26 cellular contexts compared by ENCODE assay signal in genomic region chr16:4609200-4610010, GRCh38. TPM values are rescaled to one million over a fixed set of nuclear protein-coding genes. Genes with fewer than 3 reads are reported as not detected.
DNase-seq lines count a peak whose midpoint lies in the region; ATAC-seq, FAIRE-seq and TF ChIP-seq lines count a peak whose summit lies in the region.
"Had no signal": no experiment of that assay in that cellular context is flagged by ENCODE, and none has a peak within 500 bp of the region (broad histone marks: within the 10 kb centered on the region; RNA-seq: fewer than 3 reads in every experiment).

No MANE protein-coding gene starts in this region.

- DNase-seq in mammary epithelial cell (no peak), MCF 10A (ENCODE audit: unreplicated experiment) (no peak), K562 (ENCODE audit: extremely low read depth in 1 of 4, low spot score in 3 of 4) (no peak), neuronal stem cell (ENCODE audit: low spot score) (no peak), DMS53 (lab: John Stamatoyannopoulos, UW) (no peak), middle frontal gyrus (ENCODE audit: extremely low spot score, low spot score) (no peak), HPDE6-E6E7 (ENCODE audit: extremely low spot score) (no peak), NCI-H146 treated with DMSO at 0.1 percent for 48 hours (lab: John Stamatoyannopoulos, UW; ENCODE audit: unreplicated experiment) (no peak)
- DNase-seq: 8988T; ACHN; BE2C; Calu3; DND-41; GOT3; Karpas-422; NCI-H1092 treated with DMSO at 0.1 percent for 48 hours; NCI-H1436; NCI-H187 treated with DMSO at 0.1 percent for 48 hours; NCI-H2171 treated with DMSO at 0.1 percent for 48 hours; NCI-H524 treated with DMSO at 0.1 percent for 48 hours; NCI-H82; NK-92 treated with Interleukin-12 subunit alpha and Interleukin-12 subunit beta, amount 100 ng/mL, for 24 hours; Right ventricle myocardium superior; RPMI8226 had no signal

- H2BK120ac ChIP-seq in neuronal stem cell (ENCODE audit: low read depth, low read length), result no peak overlapping the region

- no peak for TF ChIP-seq RAD21 in K562 (CRISPR knock-in tag; conservative IDR thresholded peaks at IDR 0.05 in 1 of 2, IDR thresholded peaks at IDR 0.05 in 1 of 2)

- ATAC-seq in K562, result no peak
- ATAC-seq: HCT116 had no signal

- H3K79me2 ChIP-seq in mammary epithelial cell (ENCODE audit: insufficient read depth, low read length) (peaks cover 45% of the 10 kb centered on the region), K562 (ENCODE audit: control insufficient read depth, insufficient read depth, low read length) (peaks cover 29% of the 10 kb centered on the region)

- no peak overlapping the region for H3K27ac ChIP-seq in mammary epithelial cell (ENCODE audit: insufficient read depth, low read depth, low read length)
- no peak overlapping the region for H3K27ac ChIP-seq in K562 (ENCODE audit: extremely low read depth, low read depth, low read length)
- H3K27ac ChIP-seq in neuronal stem cell (replicated peaks; ENCODE audit: low read length), result no peak overlapping the region

- intact Hi-C loops in mammary epithelial cell (cut with micrococcal nuclease), result loop anchor here (10.0 kb wide), 1 partner anchor 75 kb away; the partner anchor contains the start of gene CDIP1
- intact Hi-C loops in MCF 10A (cut with micrococcal nuclease), result loop anchor here (10.0 kb wide), 1 partner anchor 345 kb away; the partner anchor contains the start of gene SEC14L5
- intact Hi-C loops in K562 (cut with micrococcal nuclease), result no loop called here

- H2BK5ac ChIP-seq in neuronal stem cell (ENCODE audit: low read length), result no peak overlapping the region

- WGBS in mammary epithelial cell (ENCODE audit: low coverage, missing lambda C conversion rate), result no CpG with 5 or more reads among the region's 45 CpGs
- 92% methylated on average over 30 of the region's 45 CpGs for WGBS in K562 (ENCODE audit: insufficient coverage, low coverage, missing lambda C conversion rate)
- no CpG with 5 or more reads among the region's 45 CpGs for WGBS in neuronal stem cell (ENCODE audit: extremely low coverage in 2 of 2, insufficient read length in 2 of 2, insufficient replicate concordance in 1 of 2), 2 donors

- no peaks in the 10 kb centered on the region for H4K20me1 ChIP-seq in mammary epithelial cell (ENCODE audit: insufficient read depth, low read length)
- peaks cover 42% of the 10 kb centered on the region for H4K20me1 ChIP-seq in K562 (replicated peaks; ENCODE audit: control insufficient read depth, insufficient read depth, low read length)

- H3K4me1 ChIP-seq in mammary epithelial cell (ENCODE audit: insufficient read depth, low read length) (peaks cover 18% of the 10 kb centered on the region), K562 (replicated peaks in 1 of 2; ENCODE audit: control insufficient read depth in 2 of 2, insufficient read depth in 2 of 2, low read length in 2 of 2) (peaks cover 6 to 64% of the 10 kb centered on the region in 2 experiments), neuronal stem cell (ENCODE audit: control insufficient read depth in 2 of 2, insufficient read depth in 1 of 2, low read depth in 1 of 2, low read length in 2 of 2) (peaks cover 6 to 8% of the 10 kb centered on the region in 2 donors)
- H3K4me1 ChIP-seq: BE2C had no signal

- H3K9me3 ChIP-seq in mammary epithelial cell (replicated peaks; ENCODE audit: insufficient read depth, low read length) (no peaks in the 10 kb centered on the region), K562 (replicated peaks; ENCODE audit: control insufficient read depth, insufficient read depth, low read depth, low read length) (no peaks in the 10 kb centered on the region), neuronal stem cell (replicated peaks in 1 of 2; ENCODE audit: control insufficient read depth in 2 of 2, insufficient read depth in 1 of 2, low read depth in 1 of 2, low read length in 2 of 2) (no peaks in the 10 kb centered on the region)
- H3K9me3 ChIP-seq: BE2C had no signal

- H3K36me3 ChIP-seq in mammary epithelial cell (ENCODE audit: insufficient read depth, low read length) (no peaks in the 10 kb centered on the region), K562 (ENCODE audit: control insufficient read depth, insufficient read depth, low read length) (peaks cover 32% of the 10 kb centered on the region; the same call in 1 of the 3 replicates), neuronal stem cell (replicated peaks in 1 of 2; ENCODE audit: control insufficient read depth in 2 of 2, insufficient read depth in 2 of 2, low read length in 2 of 2) (peaks cover 5 to 19% of the 10 kb centered on the region in 2 donors)

- H3K4me2 ChIP-seq in mammary epithelial cell (ENCODE audit: insufficient read depth, low read depth, low read length) (no peak overlapping the region), K562 (ENCODE audit: insufficient read depth, low read length) (no peak overlapping the region), neuronal stem cell (ENCODE audit: insufficient read depth, low read length, poor library complexity, severe bottlenecking) (no peak overlapping the region)

- H3K14ac ChIP-seq in neuronal stem cell (ENCODE audit: low read length), result no peak overlapping the region

- H3K4ac ChIP-seq in neuronal stem cell (ENCODE audit: low read length), result no peak overlapping the region

- H3K27me3 ChIP-seq in mammary epithelial cell (ENCODE audit: insufficient read depth, low read length) (no peaks in the 10 kb centered on the region), K562 (ENCODE audit: control insufficient read depth in 2 of 2, insufficient read depth in 2 of 2, low read length in 2 of 2) (peaks cover 3 to 7% of the 10 kb centered on the region in 2 experiments; a peak in 4 of 5 replicates), neuronal stem cell (ENCODE audit: control insufficient read depth in 3 of 3, insufficient read depth in 3 of 3, low read depth in 1 of 3, low read length in 3 of 3) (peaks cover 0 to 6% (median 0%) of the 10 kb centered on the region in 3 experiments)
- H3K27me3 ChIP-seq: BE2C had no signal

- H4K8ac ChIP-seq in neuronal stem cell (ENCODE audit: low read depth, low read length), result peak overlapping the region; percentile 6

- TF ChIP-seq CTCF in mammary epithelial cell (conservative IDR thresholded peaks at IDR 0.05 in 1 of 2, IDR thresholded peaks at IDR 0.05 in 1 of 2; ENCODE audit: extremely low read depth in 1 of 2, insufficient read depth in 1 of 2, low read depth in 1 of 2, low read length in 2 of 2), result no peak
- TF ChIP-seq CTCF in MCF 10A (IDR thresholded peaks at IDR 0.05; ENCODE audit: unreplicated experiment), result no peak
- TF ChIP-seq CTCF in K562 (IDR thresholded peaks at IDR 0.05 in 2 of 3, conservative IDR thresholded peaks at IDR 0.05 in 1 of 3; ENCODE audit: insufficient read depth in 2 of 3, low read depth in 1 of 3, low read length in 3 of 3), result no peak

- dilution Hi-C loops in mammary epithelial cell (cut with HindIII; ENCODE audit: low sequenced_read_pairs), result loop anchor here (5.0 kb wide), 2 partner anchors 53 to 93 kb away; no protein-coding TSS in a partner anchor

- H3K27me3 Mint-ChIP-seq in MCF 10A (ENCODE audit: insufficient read depth, unreplicated experiment), result no peaks in the 10 kb centered on the region

- H3K9me3 Mint-ChIP-seq in MCF 10A (ENCODE audit: unreplicated experiment), result no peaks in the 10 kb centered on the region

- H3K36me3 Mint-ChIP-seq in MCF 10A (ENCODE audit: insufficient read depth, unreplicated experiment), result peaks cover 27% of the 10 kb centered on the region

- no peak overlapping the region for H3K18ac ChIP-seq in neuronal stem cell (ENCODE audit: low read length)

- no peak overlapping the region for H3K4me3 ChIP-seq in mammary epithelial cell (replicated peaks in 1 of 3; ENCODE audit: insufficient read depth in 1 of 3, low read depth in 2 of 3, low read length in 3 of 3)
- no peak overlapping the region for H3K4me3 ChIP-seq in K562
- no peak overlapping the region for H3K4me3 ChIP-seq in neuronal stem cell (ENCODE audit: low read length in 2 of 2)

- no peak overlapping the region for H3K27ac Mint-ChIP-seq in MCF 10A (ENCODE audit: low read depth, unreplicated experiment)

- H3K23ac ChIP-seq in neuronal stem cell (ENCODE audit: low read depth, low read length, poor library complexity), result no peak overlapping the region

- no peak overlapping the region for H4K91ac ChIP-seq in neuronal stem cell (ENCODE audit: low read depth, low read length, poor library complexity)

- CTCF ChIA-PET in mammary epithelial cell (lab: Charles Lee; ENCODE audit: low non-redundant PET), result no interaction called here
- CTCF ChIA-PET in MCF 10A (lab: Yijun Ruan, JAX), result interaction anchor here (0.5 to 1.4 kb wide), 3 partner anchors 24 to 132 kb away, joined by 3 read pairs; no protein-coding TSS in a partner anchor
- CTCF ChIA-PET in K562 (lab: Yijun Ruan, JAX; ENCODE audit: low intra/inter-chr PET ratio), result no interaction called here

- H2BK15ac ChIP-seq in neuronal stem cell (ENCODE audit: low read length), result no peak overlapping the region

- H2AFZ ChIP-seq in mammary epithelial cell (ENCODE audit: low read depth, low read length) (no peak overlapping the region), K562 (ENCODE audit: low read depth, low read length) (no peak overlapping the region), neuronal stem cell (ENCODE audit: low read length) (no peak overlapping the region)

- POLR2A ChIA-PET in MCF 10A (lab: Yijun Ruan, JAX) (interaction anchor here (0.6 kb wide), 1 partner anchor 237 kb away, joined by 4 read pairs; no protein-coding TSS in a partner anchor), K562 (lab: Yijun Ruan, JAX) (interaction anchor here (0.6 to 2.3 kb wide), 3 partner anchors 10 to 116 kb away, joined by 3 to 5 read pairs (median 3); no protein-coding TSS in a partner anchor)

- H3K79me1 ChIP-seq in neuronal stem cell (ENCODE audit: low read depth, low read length), result peaks cover 14% of the 10 kb centered on the region

- H3K4me1 Mint-ChIP-seq in MCF 10A (ENCODE audit: insufficient read depth, unreplicated experiment), result peaks cover 6% of the 10 kb centered on the region

- TF ChIP-seq POLR2A in K562 (conservative IDR thresholded peaks at IDR 0.05), result no peak

- TF ChIP-seq EP300 in K562 (IDR thresholded peaks at IDR 0.05; ENCODE audit: low read length), result no peak

- H3K9me1 ChIP-seq in K562 (ENCODE audit: control insufficient read depth, insufficient read depth, low read length), result peaks cover 17% of the 10 kb centered on the region

- no peak overlapping the region for H2AK5ac ChIP-seq in neuronal stem cell (ENCODE audit: low read depth, low read length)

- TSS peak; percentile 11 for BruUV-seq in mammary epithelial cell (replicated peaks; lab: Mats Ljungman, UMichigan)
- no TSS peak for BruUV-seq in MCF 10A (replicated peaks; lab: Mats Ljungman, UMichigan)
- no TSS peak for BruUV-seq in K562 (replicated peaks; lab: Mats Ljungman, UMichigan)

- no peak overlapping the region for H2BK12ac ChIP-seq in neuronal stem cell (ENCODE audit: low read length)

- FAIRE-seq in K562 (lab: Jason Lieb, UNC), result no peak

- H3K4me3 Mint-ChIP-seq in MCF 10A (ENCODE audit: unreplicated experiment), result no peak overlapping the region

- in situ Hi-C loops in mammary epithelial cell (cut with MboI; ENCODE audit: low sequenced_read_pairs in 2 of 2), result no loop called here
- in situ Hi-C loops in K562 (cut with MboI), result no loop called here

- H3K9ac ChIP-seq in mammary epithelial cell (ENCODE audit: insufficient read depth, low read length) (no peak overlapping the region), K562 (ENCODE audit: insufficient read depth in 1 of 2, low read depth in 2 of 2, low read length in 2 of 2) (no peak overlapping the region), neuronal stem cell (ENCODE audit: low read depth, low read length, poor library complexity) (no peak overlapping the region)

RNA-seq across cellular contexts. Expression of gene UBALD1, which starts 5.3 kb away (rescaled TPM):
- total RNA-seq in mammary epithelial cell, result 10 to 100 TPM in 1 of 2 donors, 1 to 10 TPM in 1; 8.0 to 29.8 TPM
- polyA plus RNA-seq in mammary epithelial cell, result 7.2 TPM
- 4.4 TPM for polyA minus RNA-seq in mammary epithelial cell
- 28.0 and 42.1 TPM in 2 replicates for total RNA-seq in MCF 10A (2022)
- 16.0 and 57.6 TPM in 2 replicates for total RNA-seq in K562 (2011; cell fraction: chromatin; rRNA removed; ENCODE audit: low replicate concordance)
- 61.3 and 65.9 TPM in 2 replicates for total RNA-seq in K562 (2011; cell fraction: nucleolus; rRNA removed)
- total RNA-seq in K562 (2011; cell fraction: nucleoplasm; rRNA removed), result 23.4 and 28.0 TPM in 2 replicates
- total RNA-seq in K562 (2014; rRNA removed), result 22.4 and 26.6 TPM in 2 replicates
- 0.86 and 1.3 TPM in 2 replicates for total RNA-seq in K562 (2014; rRNA removed; fragmentation: Illumina TruSeq; extraction: Trizol)
- 6.2 and 7.5 TPM in 2 replicates for total RNA-seq in K562 (2015; rRNA removed; fragmentation: Illumina TruSeq; extraction: Trizol)
- 31.7 and 38.0 TPM in 2 replicates for total RNA-seq in K562 (2021)
- 3.7 and 7.3 TPM in 2 replicates for polyA plus RNA-seq in K562 (2011; rRNA removed)
- polyA plus RNA-seq in K562 (2011; cell fraction: cytosol; rRNA removed), result 6.4 and 24.1 TPM in 2 replicates
- 16.0 and 47.0 TPM in 2 replicates for polyA plus RNA-seq in K562 (2011; cell fraction: nucleus; rRNA removed)
- polyA plus RNA-seq in K562 (2012), result 33.6 and 39.2 TPM in 2 replicates
- polyA plus RNA-seq in K562 (2014; fragmentation: Illumina TruSeq; extraction: Trizol), result 3.8 and 10.5 TPM in 2 replicates
- polyA plus RNA-seq in K562 (2014; fragmentation: Nextera tagmentation; extraction: Ambion mirVana), result not detected
- polyA plus RNA-seq in K562 (2014; rRNA removed), result 21.8 and 26.0 TPM in 2 replicates
- polyA minus RNA-seq in K562 (2011; rRNA and poly(A)+ RNA removed), result 0.87 and 1.6 TPM in 2 replicates
- polyA minus RNA-seq in K562 (2011; cell fraction: cytosol; rRNA and poly(A)+ RNA removed), result 6.5 and 9.3 TPM in 2 replicates
- polyA minus RNA-seq in K562 (2011; cell fraction: nucleus; rRNA and poly(A)+ RNA removed), result 12.0 and 17.2 TPM in 2 replicates
- 13.4 TPM for polyA plus RNA-seq in neuronal stem cell (2013, experiment 1 of 2)
- 13.0 TPM for polyA plus RNA-seq in neuronal stem cell (2013, experiment 2 of 2)

RNA-seq across cellular contexts. Expression of gene MGRN1, which starts 15.2 kb away (rescaled TPM):
- total RNA-seq in mammary epithelial cell (10 to 100 TPM; 34.2 to 64.8 TPM), MCF 10A (2022) (61.3 and 62.9 TPM in 2 replicates), K562 (2014; rRNA removed) (11.6 and 15.7 TPM in 2 replicates), K562 (2014; rRNA removed; fragmentation: Illumina TruSeq; extraction: Trizol) (3.4 and 3.5 TPM in 2 replicates), K562 (2015; rRNA removed; fragmentation: Illumina TruSeq; extraction: Trizol) (6.0 and 6.8 TPM in 2 replicates), K562 (2021) (35.2 and 37.9 TPM in 2 replicates)
- polyA plus RNA-seq in mammary epithelial cell (8.2 TPM), K562 (2011; rRNA removed) (2.7 and 5.0 TPM in 2 replicates), K562 (2014; fragmentation: Illumina TruSeq; extraction: Trizol) (8.5 and 17.4 TPM in 2 replicates), K562 (2014; fragmentation: Nextera tagmentation; extraction: Ambion mirVana) (under 1 TPM; 0.15 to 0.27 TPM), K562 (2014; rRNA removed) (11.2 and 13.0 TPM in 2 replicates)
- polyA minus RNA-seq in mammary epithelial cell, result 27.9 TPM
- total RNA-seq in K562 (2011; cell fraction: chromatin; rRNA removed; ENCODE audit: low replicate concordance), result 41.1 and 92.0 TPM in 2 replicates
- total RNA-seq in K562 (2011; cell fraction: nucleolus; rRNA removed), result 34.2 and 37.4 TPM in 2 replicates
- total RNA-seq in K562 (2011; cell fraction: nucleoplasm; rRNA removed), result 33.4 and 44.4 TPM in 2 replicates
- 2.9 and 4.6 TPM in 2 replicates for polyA plus RNA-seq in K562 (2011; cell fraction: cytosol; rRNA removed)
- polyA plus RNA-seq in K562 (2011; cell fraction: nucleus; rRNA removed), result 15.2 and 25.7 TPM in 2 replicates
- polyA plus RNA-seq in K562 (2012), result 21.1 and 24.5 TPM in 2 replicates
- 5.9 and 6.1 TPM in 2 replicates for polyA minus RNA-seq in K562 (2011; rRNA and poly(A)+ RNA removed)
- 14.1 and 21.3 TPM in 2 replicates for polyA minus RNA-seq in K562 (2011; cell fraction: cytosol; rRNA and poly(A)+ RNA removed)
- 10.2 and 16.8 TPM in 2 replicates for polyA minus RNA-seq in K562 (2011; cell fraction: nucleus; rRNA and poly(A)+ RNA removed)
- polyA plus RNA-seq in neuronal stem cell (2013, experiment 1 of 2), result 48.7 TPM
- 51.0 TPM for polyA plus RNA-seq in neuronal stem cell (2013, experiment 2 of 2)

RNA-seq across cellular contexts. Expression of gene C16orf96, which starts 53.3 kb away (rescaled TPM):
- total RNA-seq in mammary epithelial cell, result under 1 TPM in 1 of 2 donors, not detected in 1; 0.17 TPM
- polyA plus RNA-seq in mammary epithelial cell, result not detected
- not detected for polyA minus RNA-seq in mammary epithelial cell
- total RNA-seq in MCF 10A (2022), result not detected in 2 replicates
- total RNA-seq in K562 (2011; cell fraction: chromatin; rRNA removed; ENCODE audit: low replicate concordance), result not detected in 2 replicates
- total RNA-seq in K562 (2011; cell fraction: nucleolus; rRNA removed), result not detected in 2 replicates
- total RNA-seq in K562 (2011; cell fraction: nucleoplasm; rRNA removed), result not detected in 2 replicates
- total RNA-seq in K562 (2014; rRNA removed), result not detected in 2 replicates
- not detected in 2 replicates for total RNA-seq in K562 (2014; rRNA removed; fragmentation: Illumina TruSeq; extraction: Trizol)
- not detected in 2 replicates for total RNA-seq in K562 (2015; rRNA removed; fragmentation: Illumina TruSeq; extraction: Trizol)
- not detected in 2 replicates for total RNA-seq in K562 (2021)
- polyA plus RNA-seq in K562 (2011; rRNA removed), result not detected in 2 replicates
- not detected in 2 replicates for polyA plus RNA-seq in K562 (2011; cell fraction: cytosol; rRNA removed)
- polyA plus RNA-seq in K562 (2011; cell fraction: nucleus; rRNA removed), result not detected in 2 replicates
- polyA plus RNA-seq in K562 (2012), result not detected in 2 replicates
- not detected in 2 replicates for polyA plus RNA-seq in K562 (2014; fragmentation: Illumina TruSeq; extraction: Trizol)
- polyA plus RNA-seq in K562 (2014; fragmentation: Nextera tagmentation; extraction: Ambion mirVana), result not detected
- polyA plus RNA-seq in K562 (2014; rRNA removed), result not detected in 2 replicates
- not detected in 2 replicates for polyA minus RNA-seq in K562 (2011; rRNA and poly(A)+ RNA removed)
- polyA minus RNA-seq in K562 (2011; cell fraction: cytosol; rRNA and poly(A)+ RNA removed), result not detected in 2 replicates
- polyA minus RNA-seq in K562 (2011; cell fraction: nucleus; rRNA and poly(A)+ RNA removed), result not detected in 2 replicates
- 0.74 TPM for polyA plus RNA-seq in neuronal stem cell (2013, experiment 1 of 2)
- polyA plus RNA-seq in neuronal stem cell (2013, experiment 2 of 2), result 0.79 TPM
- total RNA-seq: Calu3, SK-MEL-5 had no signal
